10 cellular contexts compared by ENCODE assay signal in the genomic region with DNA sequence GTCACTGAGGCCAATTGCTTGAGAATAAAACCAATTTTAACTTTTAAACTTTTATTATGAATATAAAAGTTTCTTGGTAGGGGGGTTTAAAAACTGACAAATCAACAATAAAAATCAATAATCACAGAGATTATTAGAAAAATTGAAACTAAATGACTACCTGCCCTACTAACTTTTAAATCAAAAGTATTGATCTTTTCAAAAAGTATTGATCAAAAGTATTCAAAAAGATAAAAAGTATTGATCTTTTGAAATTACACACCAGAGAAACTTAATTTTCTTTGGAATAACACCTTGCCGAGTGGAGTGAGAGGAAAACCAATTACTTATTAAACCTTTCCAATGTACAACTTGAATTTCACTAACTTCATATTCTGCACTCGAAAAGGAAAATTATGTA. TPM values are rescaled to one million over a fixed set of nuclear protein-coding genes. Genes with fewer than 3 reads are reported as not detected.
DNase-seq lines count a peak whose midpoint lies in the region; ATAC-seq, FAIRE-seq and TF ChIP-seq lines count a peak whose summit lies in the region.
"Had no signal": no experiment of that assay in that cellular context is flagged by ENCODE, and none has a peak within 500 bp of the region (broad histone marks: within the 10 kb centered on the region; RNA-seq: fewer than 3 reads in every experiment).

No MANE protein-coding gene starts in this region.

- H3K14ac ChIP-seq in mesenchymal stem cell (ENCODE audit: low read length in 2 of 2): no peak overlapping the region

- intact Hi-C loops in left ventricle myocardium superior (cut with micrococcal nuclease): loop anchor here (5.0 kb wide), 1 partner anchor 71 kb away; no protein-coding TSS in a partner anchor

- H4K91ac ChIP-seq in mesenchymal stem cell (ENCODE audit: low read length): no peak overlapping the region

- H3K79me1 ChIP-seq in mesenchymal stem cell (replicated peaks; ENCODE audit: low read length, poor library complexity, severe bottlenecking): peaks cover 5% of the 10 kb centered on the region

- H2AFZ ChIP-seq in mesenchymal stem cell (ENCODE audit: low read depth, low read length): no peak overlapping the region

- TF ChIP-seq CTCF in right atrium auricular region (IDR thresholded peaks at IDR 0.05) (no peak), brain microvascular endothelial cell (IDR thresholded peaks at IDR 0.05; ENCODE audit: low read depth, low read length, missing control alignments) (no peak)

- no peak overlapping the region for H2AK5ac ChIP-seq in mesenchymal stem cell (ENCODE audit: low read length, severe bottlenecking)

- no peak overlapping the region for H3K18ac ChIP-seq in mesenchymal stem cell (ENCODE audit: low read depth in 1 of 2, low read length in 2 of 2)

- no peak for ATAC-seq in left ventricle myocardium superior

- H3K27ac ChIP-seq in right atrium auricular region (peak overlapping the region in 1 of 2 donors; percentile 15), brain microvascular endothelial cell (no peak overlapping the region), mesenchymal stem cell (ENCODE audit: low read length, poor library complexity, severe bottlenecking) (no peak overlapping the region)

- no peak for FAIRE-seq in urothelium cell line (lab: Jason Lieb, UNC)

- H2BK12ac ChIP-seq in mesenchymal stem cell (ENCODE audit: low read length in 2 of 2): no peak overlapping the region

- TF ChIP-seq POLR2A in erythroblast (IDR thresholded peaks at IDR 0.05; ENCODE audit: low read length): no peak

- H3K9ac ChIP-seq in mesenchymal stem cell (ENCODE audit: low read length): peak overlapping the region; percentile 95

- H2BK15ac ChIP-seq in mesenchymal stem cell (ENCODE audit: low read depth, poor library complexity, severe bottlenecking): no peak overlapping the region

- H3K9me3 ChIP-seq in right atrium auricular region (no peaks in the 10 kb centered on the region), mesenchymal stem cell (ENCODE audit: control insufficient read depth, low read length) (no peaks in the 10 kb centered on the region)

- H3K4me1 ChIP-seq in right atrium auricular region (peaks cover 0 to 44% of the 10 kb centered on the region in 2 donors), mesenchymal stem cell (ENCODE audit: control insufficient read depth, insufficient read depth, low read depth, low read length) (peaks cover 6% of the 10 kb centered on the region)

- H3K36me3 ChIP-seq in right atrium auricular region: peaks cover 6% of the 10 kb centered on the region
- peaks cover 8% of the 10 kb centered on the region for H3K36me3 ChIP-seq in brain microvascular endothelial cell (replicated peaks)
- peaks cover 3 to 44% of the 10 kb centered on the region in 2 experiments for H3K36me3 ChIP-seq in mesenchymal stem cell (ENCODE audit: control insufficient read depth in 1 of 2, insufficient read depth in 2 of 2, low read depth in 1 of 2, low read length in 2 of 2)

- peak overlapping the region; percentile 83 to 96 for H3K4me3 ChIP-seq in right atrium auricular region
- peak overlapping the region; percentile 86 for H3K4me3 ChIP-seq in brain microvascular endothelial cell (ENCODE audit: low read depth, low read length)
- H3K4me3 ChIP-seq in mesenchymal stem cell (ENCODE audit: insufficient read depth in 1 of 2, low read depth in 1 of 2, low read length in 2 of 2): peak overlapping the region in 1 of 2 experiments; percentile 99

- peak overlapping the region; percentile 49 for H3K4me2 ChIP-seq in mesenchymal stem cell (ENCODE audit: low read length, poor library complexity, severe bottlenecking)

- DNase-seq in right atrium auricular region (ENCODE audit: low spot score) (no peak), left ventricle myocardium superior (no peak), brain microvascular endothelial cell (no peak), mesenchymal stem cell (no peak), erythroblast (lab: John Stamatoyannopoulos, UW) (no peak), cerebellar nuclear complex (lab: John Stamatoyannopoulos, UW) (no peak), urothelium cell line (ENCODE audit: low spot score) (no peak), NCI-H524 (lab: John Stamatoyannopoulos, UW) (no peak)
- DNase-seq: GF-D8, SW 1271 had no signal

- no CpG with 5 or more reads among the region's 2 CpGs for WGBS in mesenchymal stem cell

- H3K27me3 ChIP-seq in right atrium auricular region: no peaks in the 10 kb centered on the region
- no peaks in the 10 kb centered on the region for H3K27me3 ChIP-seq in brain microvascular endothelial cell (replicated peaks)
- no peaks in the 10 kb centered on the region for H3K27me3 ChIP-seq in mesenchymal stem cell (ENCODE audit: control insufficient read depth in 1 of 2, insufficient read depth in 1 of 2, low read length in 2 of 2)

- no peak overlapping the region for H3K23ac ChIP-seq in mesenchymal stem cell (ENCODE audit: low read length in 2 of 2)

- no peak overlapping the region for H3K4ac ChIP-seq in mesenchymal stem cell (ENCODE audit: low read depth in 1 of 2, low read length in 2 of 2)

- in situ Hi-C loops in brain microvascular endothelial cell (cut with HindIII; ENCODE audit: low pct_ligation_motif_present, low sequenced_read_pairs): no loop called here

- no peak overlapping the region for H4K8ac ChIP-seq in mesenchymal stem cell (ENCODE audit: low read length)

- no peak overlapping the region for H2BK120ac ChIP-seq in mesenchymal stem cell (ENCODE audit: low read depth, low read length)

- H2BK5ac ChIP-seq in mesenchymal stem cell (ENCODE audit: low read depth, low read length, poor library complexity, severe bottlenecking): no peak overlapping the region

RNA-seq across cellular contexts. Expression of gene SLC30A1, which starts 2.2 kb away (rescaled TPM):
- 10 to 100 TPM; 10.5 to 13.1 TPM for total RNA-seq in right atrium auricular region
- 11.5 TPM for total RNA-seq in left ventricle myocardium superior
- polyA plus RNA-seq in mesenchymal stem cell (2013, experiment 1 of 2): 6.8 TPM
- polyA plus RNA-seq in mesenchymal stem cell (2013, experiment 2 of 2): 7.1 TPM
